8 cellular contexts compared by ENCODE assay signal in genomic region chr19:2477141-2477710, GRCh38. TPM values are rescaled to one million over a fixed set of nuclear protein-coding genes. Genes with fewer than 3 reads are reported as not detected.
DNase-seq lines count a peak whose midpoint lies in the region; ATAC-seq and TF ChIP-seq lines count a peak whose summit lies in the region.

No MANE protein-coding gene starts in this region.

- H3K4me3 Mint-ChIP-seq in nephron: peak overlapping the region; percentile 93 to 97 (median 96)

- no peaks in the 10 kb centered on the region for H3K9me3 Mint-ChIP-seq in nephron

- peak overlapping the region in 1 of 3 experiments; percentile 48 for H3K27ac Mint-ChIP-seq in nephron

- peaks cover 19% of the 10 kb centered on the region for H3K4me1 Mint-ChIP-seq in nephron

- H3K27me3 ChIP-seq in esophagus muscularis mucosa: no peaks in the 10 kb centered on the region

- H3K36me3 ChIP-seq in HEK293 (ENCODE audit: control insufficient read depth in 2 of 2, insufficient read depth in 1 of 2, low read length in 2 of 2) (peaks cover 0 to 6% of the 10 kb centered on the region in 2 experiments; a peak in 1 of 3 replicates), esophagus muscularis mucosa (peaks cover 6 to 24% (median 13%) of the 10 kb centered on the region in 4 donors)

- no peak for TF ChIP-seq POLR2A in esophagus muscularis mucosa (IDR thresholded peaks at IDR 0.05; ENCODE audit: low read depth)

- H3K9me3 ChIP-seq in HEK293 (ENCODE audit: control insufficient read depth, insufficient read depth, low read depth, low read length) (no peaks in the 10 kb centered on the region), esophagus muscularis mucosa (peaks cover 0 to 1% (median 0%) of the 10 kb centered on the region in 4 donors)

- CTCF ChIA-PET in HEK293 (lab: Yijun Ruan, JAX): interaction anchor here (0.7 to 3.7 kb wide), 10 partner anchors 16 to 171 kb away, joined by 3 to 27 read pairs (median 4); no protein-coding TSS in a partner anchor

- H3K4me3 ChIP-seq in HEK293 (ENCODE audit: low read depth, low read length) (peak overlapping the region; percentile 95), esophagus muscularis mucosa (peak overlapping the region; percentile 63 to 98 (median 91))

- 6% methylated on average over 12 of the region's 27 CpGs for WGBS in esophagus muscularis mucosa

- H3K4me1 ChIP-seq in HEK293 (ENCODE audit: control insufficient read depth, insufficient read depth, low read length): peaks cover 15% of the 10 kb centered on the region
- H3K4me1 ChIP-seq in esophagus muscularis mucosa: peaks cover 30 to 43% (median 42%) of the 10 kb centered on the region in 4 donors

- ATAC-seq in GM19467 (IDR thresholded peaks at IDR 0.05; ENCODE audit: unreplicated experiment) (no peak), HG02885 (IDR thresholded peaks at IDR 0.05; ENCODE audit: poor library complexity, unreplicated experiment) (no peak)

- intact Hi-C loops in esophagus muscularis mucosa (cut with DNase I): loop anchor here (2.0 kb wide), 1 partner anchor 66 kb away; no protein-coding TSS in a partner anchor

- peak overlapping the region; percentile 24; the same call in 1 of the 2 replicates for H3K27ac ChIP-seq in HEK293 (ENCODE audit: extremely low read depth, low read depth, low read length)
- H3K27ac ChIP-seq in esophagus muscularis mucosa (replicated peaks in 1 of 4): peak overlapping the region; percentile 90 to 96 (median 93)

- POLR2A ChIA-PET in HEK293 (lab: Yijun Ruan, JAX): interaction anchor here (0.8 to 6.4 kb wide), 40 partner anchors 9 to 580 kb away, joined by 3 to 374 read pairs (median 23); partner anchors contain the start of genes LMNB2, SGTA, SLC39A3 and TIMM13

- TF ChIP-seq CTCF in HEK293 (tag by site-specific recombination; IDR thresholded peaks at IDR 0.05) (no peak), esophagus muscularis mucosa (IDR thresholded peaks at IDR 0.05) (no peak), nephron (IDR thresholded peaks at IDR 0.05; ENCODE audit: unreplicated experiment in 3 of 3) (no peak)

- H3K27me3 Mint-ChIP-seq in nephron (ENCODE audit: low read depth): peaks cover 41% of the 10 kb centered on the region

- no peaks in the 10 kb centered on the region for H3K36me3 Mint-ChIP-seq in nephron (ENCODE audit: low read depth)

- DNase-seq in activated CD4-positive, alpha-beta T cell treated with anti-CD3 and anti-CD28 coated beads, Interleukin-2, amount 50 U/mL, for 48 hours: peak; percentile 34 to 52
- DNase-seq in esophagus muscularis mucosa (ENCODE audit: extremely low spot score) (no peak), NCI-H2107 (lab: John Stamatoyannopoulos, UW) (no peak), NCI-H1417 (lab: John Stamatoyannopoulos, UW) (no peak)

- no peak for TF ChIP-seq EP300 in esophagus muscularis mucosa (IDR thresholded peaks at IDR 0.05)

TF ChIP-seq in HEK293, 187 proteins besides CTCF, POLR2A, EP300 and RAD21 (continues in another document):
- no peak for TF ChIP-seq ZNF140 (tag by site-specific recombination; IDR thresholded peaks at IDR 0.05)
- TF ChIP-seq HIC1 (tag by site-specific recombination; IDR thresholded peaks at IDR 0.05): peak; percentile 87
- no peak for TF ChIP-seq ZNF302 (tag by site-specific recombination; IDR thresholded peaks at IDR 0.05; ENCODE audit: low read depth)
- TF ChIP-seq KLF9 (tag by site-specific recombination; IDR thresholded peaks at IDR 0.05; ENCODE audit: low read depth): no peak
- no peak for TF ChIP-seq ZNF148 (tag by site-specific recombination; IDR thresholded peaks at IDR 0.05; ENCODE audit: borderline replicate concordance)
- TF ChIP-seq OSR2 (tag by site-specific recombination; IDR thresholded peaks at IDR 0.05): no peak
- no peak for TF ChIP-seq ZNF600 (tag by site-specific recombination; IDR thresholded peaks at IDR 0.05)
- TF ChIP-seq ZNF24 (tag by site-specific recombination; IDR thresholded peaks at IDR 0.05): no peak
- TF ChIP-seq ZNF623 (tag by site-specific recombination; IDR thresholded peaks at IDR 0.05): no peak
- no peak for TF ChIP-seq ZNF488 (tag by site-specific recombination; IDR thresholded peaks at IDR 0.05)
- TF ChIP-seq EGR2 (tag by site-specific recombination; IDR thresholded peaks at IDR 0.05; ENCODE audit: low read depth): 0 out of 2 replicates have a peak, but pooled peaks have one; percentile 2
- no peak for TF ChIP-seq ZNF704 (tag by site-specific recombination; IDR thresholded peaks at IDR 0.05)
- no peak for TF ChIP-seq BCL11A (tag by site-specific recombination; IDR thresholded peaks at IDR 0.05; ENCODE audit: low read depth)
- no peak for TF ChIP-seq ZBTB10 (tag by site-specific recombination; IDR thresholded peaks at IDR 0.05)
- no peak for TF ChIP-seq SP3 (tag by site-specific recombination; IDR thresholded peaks at IDR 0.05)
- no peak; the same call in 1 of the 2 replicates for TF ChIP-seq ZFHX2 (tag by site-specific recombination; conservative IDR thresholded peaks at IDR 0.05)
- TF ChIP-seq ZNF2 (tag by site-specific recombination; IDR thresholded peaks at IDR 0.05): no peak

RNA-seq across cellular contexts. Expression of gene GADD45B, which starts 1.3 kb away (rescaled TPM):
- total RNA-seq in esophagus muscularis mucosa: 100 to 1,000 TPM in 1 of 4 donors, 10 to 100 TPM in 3; 56.5 to 793 (median 90.5) TPM

RNA-seq across cellular contexts. Expression of gene LMNB2, which starts 20.5 kb away (rescaled TPM):
- 10 to 100 TPM; 13.3 to 30.8 (median 19.3) TPM for total RNA-seq in esophagus muscularis mucosa

RNA-seq across cellular contexts. Expression of gene TIMM13, which starts 49.8 kb away (rescaled TPM):
- total RNA-seq in esophagus muscularis mucosa: 10 to 100 TPM; 16.2 to 37.7 (median 28.1) TPM

Comparison
In these comparisons a context has a peak if more than half of its experiments do, and no peak if none do; other contexts are left out.
1. DNase-seq: peak in activated CD4-positive, alpha-beta T cell treated with anti-CD3 and anti-CD28 coated beads, Interleukin-2, amount 50 U/mL, for 48 hours (2 of 2); none in esophagus muscularis mucosa (single experiment), NCI-H2107 (single experiment) and NCI-H1417 (0 of 3).